Comparison of ENCODE assay signal across 11 cellular contexts in the genomic region with DNA sequence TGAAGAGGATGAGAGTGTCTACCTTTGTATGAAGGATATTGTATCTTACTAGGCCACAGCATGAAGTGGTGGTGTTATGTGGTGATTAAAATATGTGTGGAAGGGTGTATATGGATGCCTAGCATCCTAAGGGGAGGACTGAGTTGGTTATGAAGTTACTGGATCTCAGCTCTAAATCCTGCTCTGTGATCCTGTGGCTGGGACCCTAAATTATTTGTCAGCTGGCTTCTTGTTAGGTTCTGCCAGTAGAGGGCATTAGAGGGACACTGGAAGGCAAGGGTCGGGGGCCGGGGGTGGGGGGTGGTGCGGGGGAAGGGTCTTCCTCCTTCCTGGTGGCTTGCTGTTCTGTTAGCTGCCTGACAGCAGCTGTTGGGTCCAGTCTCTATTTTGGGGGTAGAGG. TPM values are rescaled to one million over a fixed set of nuclear protein-coding genes. Genes with fewer than 3 reads are reported as not detected.
DNase-seq lines count a peak whose midpoint lies in the region; ATAC-seq and TF ChIP-seq lines count a peak whose summit lies in the region.
"Had no signal": no experiment of that assay in that cellular context is flagged by ENCODE, and none has a peak within 500 bp of the region (broad histone marks: within the 10 kb centered on the region; RNA-seq: fewer than 3 reads in every experiment).

No MANE protein-coding gene starts in this region.

- H3K4me1 Mint-ChIP-seq in activated T-cell treated with anti-CD3 and anti-CD28 coated beads, Interleukin-2, amount 50 U/mL, for 24 hours (ENCODE audit: low read depth) = peaks cover 11% of the 10 kb centered on the region
- peaks cover 12% of the 10 kb centered on the region for H3K4me1 Mint-ChIP-seq in progenitor cell of endocrine pancreas (ENCODE audit: low read depth)

- DNase-seq in activated T-cell treated with anti-CD3 and anti-CD28 coated beads, Interleukin-2, amount 50 U/mL, for 24 hours = no peak
- DNase-seq in activated T-cell treated with anti-CD3 and anti-CD28 coated beads for 4 hours = no peak
- peak; percentile 18 for DNase-seq in NCI-H69 (lab: John Stamatoyannopoulos, UW)
- no peak for DNase-seq in effector memory CD4-positive, alpha-beta T cell
- no peak for DNase-seq in progenitor cell of endocrine pancreas (ENCODE audit: low spot score, unreplicated experiment)
- no peak for DNase-seq in trophoblast cell
- DNase-seq: activated naive CD4-positive, alpha-beta T cell treated with anti-CD3 and anti-CD28 coated beads, Interleukin-2, amount 50 U/mL, for 16 hours; Right ventricle myocardium superior had no signal

- H3K27ac Mint-ChIP-seq in activated T-cell treated with anti-CD3 and anti-CD28 coated beads, Interleukin-2, amount 50 U/mL, for 24 hours = peak overlapping the region; percentile 45
- H3K27ac Mint-ChIP-seq in progenitor cell of endocrine pancreas = no peak overlapping the region

- no peak overlapping the region for H3K4me3 ChIP-seq in effector memory CD4-positive, alpha-beta T cell (ENCODE audit: insufficient read depth, low read depth, low read length, poor library complexity, severe bottlenecking)
- no peak overlapping the region for H3K4me3 ChIP-seq in trophoblast cell (ENCODE audit: low read depth, low read length)

- H2AFZ ChIP-seq in trophoblast cell (ENCODE audit: insufficient read depth, low read length, poor library complexity) = no peak overlapping the region

- no peak overlapping the region for H2BK12ac ChIP-seq in trophoblast cell (ENCODE audit: low read length)

- H3K4me2 ChIP-seq in trophoblast cell (ENCODE audit: low read length) = no peak overlapping the region

- no peak overlapping the region for H3K4me3 Mint-ChIP-seq in activated T-cell treated with anti-CD3 and anti-CD28 coated beads, Interleukin-2, amount 50 U/mL, for 24 hours
- no peak overlapping the region for H3K4me3 Mint-ChIP-seq in progenitor cell of endocrine pancreas (ENCODE audit: low read depth)
- H3K4me3 Mint-ChIP-seq: CD14-positive monocyte had no signal

- no peaks in the 10 kb centered on the region for H3K9me3 Mint-ChIP-seq in activated T-cell treated with anti-CD3 and anti-CD28 coated beads, Interleukin-2, amount 50 U/mL, for 24 hours
- no peaks in the 10 kb centered on the region for H3K9me3 Mint-ChIP-seq in progenitor cell of endocrine pancreas (ENCODE audit: low read depth)
- H3K9me3 Mint-ChIP-seq: CD14-positive monocyte had no signal

- peaks cover 95% of the 10 kb centered on the region for H3K36me3 Mint-ChIP-seq in activated T-cell treated with anti-CD3 and anti-CD28 coated beads, Interleukin-2, amount 50 U/mL, for 24 hours (ENCODE audit: low read depth)
- H3K36me3 Mint-ChIP-seq in progenitor cell of endocrine pancreas (ENCODE audit: insufficient read depth) = peaks cover 32% of the 10 kb centered on the region

- H3K18ac ChIP-seq in trophoblast cell (ENCODE audit: low read length) = no peak overlapping the region

- no peak overlapping the region for H4K12ac ChIP-seq in trophoblast cell (ENCODE audit: low read depth, low read length)

- no peak overlapping the region for H4K8ac ChIP-seq in trophoblast cell (ENCODE audit: low read depth, low read length)

- H4K91ac ChIP-seq in trophoblast cell (ENCODE audit: low read depth, low read length) = no peak overlapping the region

- H3K79me1 ChIP-seq in trophoblast cell (ENCODE audit: low read length) = no peaks in the 10 kb centered on the region

- no peak overlapping the region for H3K14ac ChIP-seq in trophoblast cell (ENCODE audit: low read length)

- H2AK5ac ChIP-seq in trophoblast cell (ENCODE audit: low read length) = no peak overlapping the region

- no peaks in the 10 kb centered on the region for H3K79me2 ChIP-seq in trophoblast cell (ENCODE audit: control insufficient read depth, insufficient read depth, low read length, poor library complexity)

- no CpG with 5 or more reads among the region's 3 CpGs for WGBS in trophoblast cell (ENCODE audit: extremely low coverage, insufficient coverage, insufficient read length)

- peaks cover 47% of the 10 kb centered on the region for H3K36me3 ChIP-seq in effector memory CD4-positive, alpha-beta T cell (ENCODE audit: control insufficient read depth, insufficient read depth, low read length)
- peaks cover 35 to 55% of the 10 kb centered on the region in 2 experiments for H3K36me3 ChIP-seq in trophoblast cell (ENCODE audit: control insufficient read depth in 1 of 2, insufficient read depth in 2 of 2, low read length in 2 of 2)

- H3K4me1 ChIP-seq in effector memory CD4-positive, alpha-beta T cell (ENCODE audit: control insufficient read depth, insufficient read depth, low read length, poor library complexity, severe bottlenecking) = no peaks in the 10 kb centered on the region
- H3K4me1 ChIP-seq in trophoblast cell (ENCODE audit: control insufficient read depth in 1 of 2, insufficient read depth in 2 of 2, low read length in 2 of 2) = no peaks in the 10 kb centered on the region

- no peak overlapping the region for H2BK5ac ChIP-seq in trophoblast cell (ENCODE audit: low read depth, low read length, poor library complexity)

- TF ChIP-seq CTCF in progenitor cell of endocrine pancreas (IDR thresholded peaks at IDR 0.05; ENCODE audit: unreplicated experiment) = peak; percentile 46

- ATAC-seq in HG03354 (IDR thresholded peaks at IDR 0.05; ENCODE audit: poor library complexity, severe bottlenecking, unreplicated experiment) (no peak), HG02610 (IDR thresholded peaks at IDR 0.05; ENCODE audit: unreplicated experiment) (no peak)

- H2BK120ac ChIP-seq in trophoblast cell (ENCODE audit: insufficient read depth, low read length, poor library complexity) = no peak overlapping the region

- peak overlapping the region; percentile 4 for H3K27ac ChIP-seq in effector memory CD4-positive, alpha-beta T cell (ENCODE audit: insufficient read depth, low read length, poor library complexity, severe bottlenecking)
- no peak overlapping the region for H3K27ac ChIP-seq in trophoblast cell (ENCODE audit: low read depth, low read length)

- H3K27me3 ChIP-seq in effector memory CD4-positive, alpha-beta T cell (replicated peaks; ENCODE audit: control insufficient read depth, insufficient read depth, low read length, poor library complexity, severe bottlenecking) = no peaks in the 10 kb centered on the region
- H3K27me3 ChIP-seq in trophoblast cell (ENCODE audit: insufficient read depth, low read length) = no peaks in the 10 kb centered on the region

- H3K4ac ChIP-seq in trophoblast cell (ENCODE audit: low read depth, low read length) = no peak overlapping the region

- no peak overlapping the region for H3K23ac ChIP-seq in trophoblast cell (ENCODE audit: low read length)

- H3K9ac ChIP-seq in trophoblast cell (ENCODE audit: low read length) = no peak overlapping the region

- no peaks in the 10 kb centered on the region for H3K9me3 ChIP-seq in effector memory CD4-positive, alpha-beta T cell (ENCODE audit: control insufficient read depth, low read length)
- H3K9me3 ChIP-seq in trophoblast cell (ENCODE audit: insufficient read depth, low read depth, low read length) = no peaks in the 10 kb centered on the region

- H3K27me3 Mint-ChIP-seq in activated T-cell treated with anti-CD3 and anti-CD28 coated beads, Interleukin-2, amount 50 U/mL, for 24 hours = no peaks in the 10 kb centered on the region
- H3K27me3 Mint-ChIP-seq in progenitor cell of endocrine pancreas = no peaks in the 10 kb centered on the region

RNA-seq across cellular contexts. Expression of a gene that starts 34.9 kb away (rescaled TPM):
- total RNA-seq in progenitor cell of endocrine pancreas = 438 and 447 TPM in 2 replicates
- 506 and 531 TPM in 2 replicates for polyA plus RNA-seq in trophoblast cell (2013)

RNA-seq across cellular contexts. Expression of a gene that starts 37.3 kb away (rescaled TPM):
- total RNA-seq in progenitor cell of endocrine pancreas = 56.4 and 58.2 TPM in 2 replicates
- polyA plus RNA-seq in trophoblast cell (2013) = 73.2 and 80.7 TPM in 2 replicates
